8 cellular contexts compared by ENCODE assay signal in the genomic region with DNA sequence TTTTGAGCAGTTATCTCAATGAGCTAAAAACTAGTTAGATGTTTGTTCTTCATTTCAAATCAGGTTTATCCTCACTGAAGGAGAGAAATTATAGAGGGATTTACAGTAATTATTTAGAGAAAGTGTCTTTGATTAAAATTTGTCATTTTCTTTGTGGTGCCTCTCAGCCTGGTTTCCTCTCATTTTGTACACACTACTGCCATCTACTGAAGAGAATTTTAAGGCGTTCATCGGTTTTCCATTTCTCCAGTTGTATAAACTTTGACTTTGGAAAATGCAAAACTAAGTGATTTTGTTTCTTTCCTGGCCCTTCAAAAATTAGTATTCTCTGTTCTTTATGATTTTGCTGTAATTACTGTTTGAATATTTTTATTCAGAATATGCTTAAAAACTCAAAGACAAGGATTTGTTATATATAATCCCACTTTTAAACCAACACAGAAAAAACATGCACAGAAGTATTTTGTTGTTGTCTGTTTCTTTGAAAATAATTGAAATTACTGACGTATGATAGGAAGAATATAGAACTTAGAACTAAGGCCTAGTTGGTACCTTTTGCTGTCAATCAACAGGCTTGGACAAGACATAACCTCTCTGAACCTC. TPM values are rescaled to one million over a fixed set of nuclear protein-coding genes. Genes with fewer than 3 reads are reported as not detected.
A peak's percentile ranks its signal among the peaks of the same experiment; 100 is the strongest.
DNase-seq lines count a peak whose midpoint lies in the region; ATAC-seq, FAIRE-seq and TF ChIP-seq lines count a peak whose summit lies in the region.

No MANE protein-coding gene starts in this region.

- TF ChIP-seq CTCF in CD14-positive monocyte (IDR thresholded peaks at IDR 0.05) (peak; percentile 16), type B pancreatic cell (conservative IDR thresholded peaks at IDR 0.05) (peak; percentile 86)

- DNase-seq in CD14-positive monocyte (ENCODE audit: low spot score) (no peak), HT1080 (ENCODE audit: low read depth) (peak; percentile 35), hepatic stellate cell (ENCODE audit: low spot score) (peak; percentile 7), type B pancreatic cell (ENCODE audit: extremely low spot score, unreplicated experiment) (no peak)
- DNase-seq in activated CD8-positive, alpha-beta memory T cell treated with anti-CD3 and anti-CD28 coated beads for 24 hours: no peak

- H3K36me3 Mint-ChIP-seq in CD14-positive monocyte (no peaks in the 10 kb centered on the region), type B pancreatic cell (no peaks in the 10 kb centered on the region)

- peaks cover 0 to 1% (median 0%) of the 10 kb centered on the region in 3 donors for H3K27me3 Mint-ChIP-seq in CD14-positive monocyte (ENCODE audit: low read depth in 3 of 3)
- no peaks in the 10 kb centered on the region for H3K27me3 Mint-ChIP-seq in type B pancreatic cell

- FAIRE-seq in TTC549 (lab: Jason Lieb, UNC): peak; percentile 83

- H3K9me3 Mint-ChIP-seq in CD14-positive monocyte: peaks cover 0 to 2% (median 0%) of the 10 kb centered on the region in 7 donors
- H3K9me3 Mint-ChIP-seq in type B pancreatic cell: no peaks in the 10 kb centered on the region

- H3K4me3 Mint-ChIP-seq in CD14-positive monocyte: no peak overlapping the region
- no peak overlapping the region for H3K4me3 Mint-ChIP-seq in type B pancreatic cell

- no peak overlapping the region for H3K27ac Mint-ChIP-seq in CD14-positive monocyte
- no peak overlapping the region for H3K27ac Mint-ChIP-seq in type B pancreatic cell

- H3K4me1 Mint-ChIP-seq in CD14-positive monocyte (no peaks in the 10 kb centered on the region), type B pancreatic cell (ENCODE audit: unreplicated experiment) (peaks cover 24% of the 10 kb centered on the region)

- intact Hi-C loops in CD14-positive monocyte (cut with micrococcal nuclease): no loop called here

- ATAC-seq in GM21447 (IDR thresholded peaks at IDR 0.05; ENCODE audit: unreplicated experiment): no peak
- ATAC-seq in HG03045 (IDR thresholded peaks at IDR 0.05; ENCODE audit: unreplicated experiment): no peak

RNA-seq across cellular contexts. Expression of gene ANXA3, which starts 34.4 kb away (rescaled TPM):
- under 1 TPM; 0.55 to 0.64 TPM for polyA plus RNA-seq in CD14-positive monocyte
- 102 and 112 TPM in 2 replicates for total RNA-seq in HT1080 (2014; rRNA removed; shearing (Covaris generic))
- polyA plus RNA-seq in HT1080 (2015; cell fraction: cytosol; rRNA removed): 62.2 and 71.6 TPM in 2 replicates
- 87.5 and 105 TPM in 2 replicates for polyA plus RNA-seq in HT1080 (2015; cell fraction: nucleus; rRNA removed)
- 56.6 and 135 TPM in 2 replicates for total RNA-seq in type B pancreatic cell (ENCODE audit: low replicate concordance)

Comparison
In these comparisons a context has a peak if more than half of its experiments do, and no peak if none do; other contexts are left out.
1. DNase-seq: peak in HT1080 (single experiment) and hepatic stellate cell (single experiment); none in CD14-positive monocyte (single experiment), type B pancreatic cell (single experiment) and activated CD8-positive, alpha-beta memory T cell treated with anti-CD3 and anti-CD28 coated beads for 24 hours (single experiment).